ENCODE assay signal across 17 cellular contexts in the genomic region with DNA sequence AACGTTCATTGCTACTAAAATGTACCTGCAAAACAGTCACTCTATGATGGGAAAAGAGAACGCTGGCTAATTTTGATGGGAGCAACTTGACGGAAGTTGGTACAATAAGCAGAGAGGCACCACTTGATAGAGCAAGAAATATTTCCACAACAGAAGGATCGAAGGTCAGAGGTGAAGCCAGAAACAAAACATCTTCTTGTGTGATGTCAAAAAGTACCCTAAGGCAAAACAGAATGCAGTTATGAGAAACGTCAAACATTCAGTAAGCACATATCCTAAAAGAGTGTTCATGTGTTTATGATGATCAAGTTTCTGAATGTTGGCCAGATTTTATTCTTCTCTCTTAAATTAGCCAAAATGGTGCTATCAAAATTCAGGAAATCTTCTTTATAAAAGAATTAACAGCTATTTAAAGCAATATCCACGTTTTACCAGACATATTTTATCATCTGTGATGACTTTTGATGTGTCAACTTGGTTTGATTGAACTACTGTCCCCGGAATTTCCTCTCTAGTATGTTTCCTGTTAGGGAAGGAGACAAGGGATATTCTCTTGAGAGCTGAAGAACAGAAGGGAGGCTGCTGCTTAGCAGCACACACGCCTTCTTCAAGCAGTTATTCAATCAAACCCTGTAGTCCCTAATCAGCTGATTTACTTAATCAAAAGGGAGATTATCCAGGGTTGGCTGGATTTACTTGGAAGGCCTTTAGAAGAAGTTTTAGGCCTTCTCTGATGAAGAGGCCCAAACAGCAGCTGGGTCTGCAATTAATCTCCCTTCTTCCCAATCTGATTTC. TPM values are rescaled to one million over a fixed set of nuclear protein-coding genes. Genes with fewer than 3 reads are reported as not detected.
A peak's percentile ranks its signal among the peaks of the same experiment; 100 is the strongest.
DNase-seq lines count a peak whose midpoint lies in the region; ATAC-seq, FAIRE-seq and TF ChIP-seq lines count a peak whose summit lies in the region.
"Had no signal": no experiment of that assay in that cellular context is flagged by ENCODE, and none has a peak within 500 bp of the region (broad histone marks: within the 10 kb centered on the region; RNA-seq: fewer than 3 reads in every experiment).

No MANE protein-coding gene starts in this region.

- no peak overlapping the region for H3K4me3 ChIP-seq in fibroblast of pulmonary artery (replicated peaks; ENCODE audit: low read depth, low read length)
- H3K4me3 ChIP-seq: SJSA1 had no signal

- H3K4me1 Mint-ChIP-seq in osteocyte (ENCODE audit: unreplicated experiment) = peaks cover 9% of the 10 kb centered on the region
- no peaks in the 10 kb centered on the region for H3K4me1 Mint-ChIP-seq in activated CD8-positive, alpha-beta T cell treated with anti-CD3 and anti-CD28 coated beads, Interleukin-2, amount 10 ng/mL, durations not matched to agents 7 days and 5 days (ENCODE audit: low read depth)

- H3K27me3 Mint-ChIP-seq in osteocyte (ENCODE audit: unreplicated experiment) = no peaks in the 10 kb centered on the region
- H3K27me3 Mint-ChIP-seq in activated CD8-positive, alpha-beta T cell treated with anti-CD3 and anti-CD28 coated beads, Interleukin-2, amount 10 ng/mL, durations not matched to agents 7 days and 5 days (ENCODE audit: low read depth) = no peaks in the 10 kb centered on the region
- H3K27me3 Mint-ChIP-seq: CD4-positive, alpha-beta T cell had no signal

- H3K27ac Mint-ChIP-seq in osteocyte (ENCODE audit: unreplicated experiment) = peak overlapping the region; percentile 38
- no peak overlapping the region for H3K27ac Mint-ChIP-seq in activated CD8-positive, alpha-beta T cell treated with anti-CD3 and anti-CD28 coated beads, Interleukin-2, amount 10 ng/mL, durations not matched to agents 7 days and 5 days
- H3K27ac Mint-ChIP-seq: CD4-positive, alpha-beta T cell had no signal

- FAIRE-seq in RCC 7860 (lab: Jason Lieb, UNC) = no peak
- FAIRE-seq: H1 had no signal

- no peak for TF ChIP-seq CTCF in fibroblast of pulmonary artery (IDR thresholded peaks at IDR 0.05; ENCODE audit: low read length, missing control alignments)
- no peak for TF ChIP-seq CTCF in osteocyte (IDR thresholded peaks at IDR 0.05)

- peak; percentile 78 for DNase-seq in D341Med (ENCODE audit: low spot score)
- peak; percentile 28 for DNase-seq in RCC 7860 (ENCODE audit: low spot score)
- DNase-seq in fibroblast of pulmonary artery (ENCODE audit: low read depth) = peak; percentile 1
- no peak for DNase-seq in osteocyte (ENCODE audit: extremely low spot score, unreplicated experiment)
- no peak for DNase-seq in GM19238 (ENCODE audit: insufficient read length, low spot score)
- DNase-seq in activated CD8-positive, alpha-beta T cell treated with anti-CD3 and anti-CD28 coated beads, Interleukin-2, amount 10 ng/mL, durations not matched to agents 7 days and 5 days = no peak
- DNase-seq in left lobe of liver (ENCODE audit: low spot score) = no peak
- DNase-seq: AML-193; CD4-positive, alpha-beta T cell; DND-41; KG1; NCI-H1105; NCI-H187 treated with DMSO at 0.1 percent for 48 hours; NCI-H446 had no signal

- no peak for ATAC-seq in HG03571 (IDR thresholded peaks at IDR 0.05; ENCODE audit: unreplicated experiment)
- no peak for ATAC-seq in activated CD8-positive, alpha-beta T cell treated with anti-CD3 and anti-CD28 coated beads, Interleukin-2, amount 10 ng/mL, durations not matched to agents 7 days and 5 days
- ATAC-seq in left lobe of liver = no peak

- H3K36me3 Mint-ChIP-seq in osteocyte (ENCODE audit: unreplicated experiment) = peaks cover 18% of the 10 kb centered on the region
- H3K36me3 Mint-ChIP-seq in activated CD8-positive, alpha-beta T cell treated with anti-CD3 and anti-CD28 coated beads, Interleukin-2, amount 10 ng/mL, durations not matched to agents 7 days and 5 days (ENCODE audit: low read depth) = peaks cover 12% of the 10 kb centered on the region

- CTCF ChIA-PET in activated CD8-positive, alpha-beta T cell treated with anti-CD3 and anti-CD28 coated beads, Interleukin-2, amount 10 ng/mL, durations not matched to agents 7 days and 5 days (lab: Charles Lee) = no interaction called here

- no peaks in the 10 kb centered on the region for H3K9me3 Mint-ChIP-seq in osteocyte (ENCODE audit: unreplicated experiment)
- H3K9me3 Mint-ChIP-seq in activated CD8-positive, alpha-beta T cell treated with anti-CD3 and anti-CD28 coated beads, Interleukin-2, amount 10 ng/mL, durations not matched to agents 7 days and 5 days (ENCODE audit: insufficient read depth) = no peaks in the 10 kb centered on the region

- POLR2A ChIA-PET in activated CD8-positive, alpha-beta T cell treated with anti-CD3 and anti-CD28 coated beads, Interleukin-2, amount 10 ng/mL, durations not matched to agents 7 days and 5 days (lab: Charles Lee) = no interaction called here

- no peak overlapping the region for H3K4me3 Mint-ChIP-seq in osteocyte (ENCODE audit: unreplicated experiment)
- no peak overlapping the region for H3K4me3 Mint-ChIP-seq in activated CD8-positive, alpha-beta T cell treated with anti-CD3 and anti-CD28 coated beads, Interleukin-2, amount 10 ng/mL, durations not matched to agents 7 days and 5 days
- H3K4me3 Mint-ChIP-seq: CD4-positive, alpha-beta T cell had no signal

RNA-seq across cellular contexts. Expression of a gene that starts 15.7 kb away (rescaled TPM):
- total RNA-seq in osteocyte (8.6 and 10.3 TPM in 2 replicates), left lobe of liver (5.4 TPM)
- total RNA-seq in activated CD8-positive, alpha-beta T cell treated with anti-CD3 and anti-CD28 coated beads, Interleukin-2, amount 10 ng/mL, durations not matched to agents 7 days and 5 days = 1 to 10 TPM; 8.5 to 9.9 TPM

Comparison
In these comparisons a context has a peak if more than half of its experiments do, and no peak if none do; other contexts are left out.
1. DNase-seq: peak in D341Med (single experiment), RCC 7860 (single experiment) and fibroblast of pulmonary artery (single experiment); none in osteocyte (single experiment), GM19238 (single experiment), activated CD8-positive, alpha-beta T cell treated with anti-CD3 and anti-CD28 coated beads, Interleukin-2, amount 10 ng/mL, durations not matched to agents 7 days and 5 days (single experiment) and left lobe of liver (single experiment).